Comparison of ENCODE assay signal across 1 cellular context in genomic region chr6:33746036-33746600, GRCh38.
TF ChIP-seq lines count a peak whose summit lies in the region.

No MANE protein-coding gene starts in this region.

TF ChIP-seq in HEK293, 187 proteins besides CTCF, POLR2A, EP300 and RAD21 (continued from another document):
- TF ChIP-seq PRDM4 (tag by site-specific recombination; IDR thresholded peaks at IDR 0.05), result no peak
- TF ChIP-seq PRDM6 (tag by site-specific recombination; IDR thresholded peaks at IDR 0.05), result no peak
- TF ChIP-seq KLF9 (tag by site-specific recombination; IDR thresholded peaks at IDR 0.05; ENCODE audit: low read depth), result no peak; the same call in 1 of the 2 replicates
- no peak for TF ChIP-seq ZNF354C (tag by site-specific recombination; IDR thresholded peaks at IDR 0.05; ENCODE audit: borderline replicate concordance, low read depth)
- no peak for TF ChIP-seq EGR2 (tag by site-specific recombination; IDR thresholded peaks at IDR 0.05; ENCODE audit: low read depth)
- TF ChIP-seq HIC1 (tag by site-specific recombination; IDR thresholded peaks at IDR 0.05), result peak; percentile 66; the same call in 1 of the 2 replicates
- no peak for TF ChIP-seq ZNF529 (tag by site-specific recombination; IDR thresholded peaks at IDR 0.05; ENCODE audit: insufficient replicate concordance)
- TF ChIP-seq ZNF571 (tag by site-specific recombination; IDR thresholded peaks at IDR 0.05), result no peak
- no peak for TF ChIP-seq ZNF658 (tag by site-specific recombination; IDR thresholded peaks at IDR 0.05)
- no peak for TF ChIP-seq ZNF510 (tag by site-specific recombination; IDR thresholded peaks at IDR 0.05; ENCODE audit: insufficient replicate concordance)
- TF ChIP-seq PRDM10 (tag by site-specific recombination; IDR thresholded peaks at IDR 0.05), result peak; percentile 80
- TF ChIP-seq ZNF366 (tag by site-specific recombination; conservative IDR thresholded peaks at IDR 0.05), result no peak; the same call in 1 of the 2 replicates
- peak; percentile 58 for TF ChIP-seq SP7 (tag by site-specific recombination; IDR thresholded peaks at IDR 0.05)
- no peak for TF ChIP-seq ZNF292 (tag by site-specific recombination; IDR thresholded peaks at IDR 0.05; ENCODE audit: borderline replicate concordance, low read depth)
- TF ChIP-seq ZNF561 (tag by site-specific recombination; IDR thresholded peaks at IDR 0.05; ENCODE audit: borderline replicate concordance), result 0 out of 2 replicates have a peak, but pooled peaks have one; percentile 31
- no peak for TF ChIP-seq ZBTB1 (tag by site-specific recombination; IDR thresholded peaks at IDR 0.05)
- TF ChIP-seq ZNF48 (tag by site-specific recombination; IDR thresholded peaks at IDR 0.05), result no peak
- TF ChIP-seq MZF1 (tag by site-specific recombination; IDR thresholded peaks at IDR 0.05; ENCODE audit: borderline replicate concordance), result no peak
- no peak for TF ChIP-seq YY1 (tag by site-specific recombination; IDR thresholded peaks at IDR 0.05)
- TF ChIP-seq ZNF530 (tag by site-specific recombination; IDR thresholded peaks at IDR 0.05; ENCODE audit: low read depth), result no peak
- peak; percentile 55 for TF ChIP-seq ATF2 (tag by site-specific recombination; IDR thresholded peaks at IDR 0.05; ENCODE audit: low read depth)
- no peak for TF ChIP-seq ZNF521 (tag by site-specific recombination; IDR thresholded peaks at IDR 0.05)
- peak; percentile 32; the same call in 1 of the 2 replicates for TF ChIP-seq GLIS1 (tag by site-specific recombination; IDR thresholded peaks at IDR 0.05)
- TF ChIP-seq ZNF692 (tag by site-specific recombination; IDR thresholded peaks at IDR 0.05), result no peak; the same call in 1 of the 2 replicates
- no peak for TF ChIP-seq ZBTB21 (tag by site-specific recombination; IDR thresholded peaks at IDR 0.05)
- TF ChIP-seq ZNF544 (tag by site-specific recombination; IDR thresholded peaks at IDR 0.05), result no peak
- no peak for TF ChIP-seq ZNF830 (tag by site-specific recombination; IDR thresholded peaks at IDR 0.05; ENCODE audit: low read depth)
- TF ChIP-seq ZNF184 (tag by site-specific recombination; IDR thresholded peaks at IDR 0.05), result no peak
- no peak for TF ChIP-seq ZNF174 (tag by site-specific recombination; IDR thresholded peaks at IDR 0.05)
- no peak for TF ChIP-seq ZBTB6 (tag by site-specific recombination; IDR thresholded peaks at IDR 0.05)
- no peak for TF ChIP-seq SETDB1 (IDR thresholded peaks at IDR 0.05; ENCODE audit: insufficient read length, low read length)
- TF ChIP-seq ZNF792 (tag by site-specific recombination; IDR thresholded peaks at IDR 0.05), result no peak
- TF ChIP-seq ZSCAN23 (tag by site-specific recombination; IDR thresholded peaks at IDR 0.05), result no peak
- TF ChIP-seq OSR2 (tag by site-specific recombination; IDR thresholded peaks at IDR 0.05), result peak; percentile 24; the same call in 1 of the 2 replicates
- TF ChIP-seq ZNF394 (tag by site-specific recombination; IDR thresholded peaks at IDR 0.05; ENCODE audit: borderline replicate concordance), result no peak
- no peak for TF ChIP-seq HOXC10 (CRISPR knock-in tag; IDR thresholded peaks at IDR 0.05)
TF ChIP-seq in HEK293: peak in this region for 20.
